In the genomic region with DNA sequence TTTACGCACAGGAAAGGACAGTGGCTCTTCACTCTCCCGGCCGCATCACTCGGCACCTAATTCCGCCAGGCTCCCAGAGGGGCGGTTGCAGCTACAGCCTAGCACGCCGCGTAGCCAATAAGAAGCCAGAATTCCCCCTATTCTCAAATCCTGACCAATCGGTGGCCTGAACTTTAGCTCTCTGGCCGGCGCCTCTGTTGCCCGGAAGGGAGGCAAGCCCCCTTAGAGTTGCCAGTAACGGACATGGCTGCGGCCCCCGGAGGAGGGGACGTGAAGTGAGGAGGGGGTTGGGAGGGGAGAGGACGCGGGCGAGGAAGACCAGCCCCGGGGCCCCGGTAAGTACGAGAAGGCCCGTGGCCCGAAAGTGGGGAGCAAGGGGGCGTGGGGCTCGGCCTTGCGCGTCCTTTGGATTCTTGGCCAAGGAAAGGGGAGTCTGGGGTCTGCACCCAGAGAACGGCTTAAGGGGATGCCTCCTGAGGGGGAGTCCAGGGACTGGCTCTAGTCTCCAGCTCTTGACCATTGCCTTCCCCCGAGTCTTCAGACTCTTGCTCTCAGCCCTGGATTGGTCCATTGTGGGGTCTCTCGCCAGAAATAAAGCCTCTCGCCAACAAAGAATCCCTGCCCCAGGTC, we compare ENCODE assay signal across 8 cellular contexts. TPM values are rescaled to one million over a fixed set of nuclear protein-coding genes. Genes with fewer than 3 reads are reported as not detected.
DNase-seq lines count a peak whose midpoint lies in the region; ATAC-seq and TF ChIP-seq lines count a peak whose summit lies in the region.

A gene (plus strand): TSS at position 219 of the 630 bp plus-strand sequence. CDS start 15,271 bp downstream, outside the sequence.

- peak; percentile 91 for ATAC-seq in GM21423 (IDR thresholded peaks at IDR 0.05; ENCODE audit: unreplicated experiment)

- TF ChIP-seq CTCF in OCI-LY1 (IDR thresholded peaks at IDR 0.05; ENCODE audit: low read length) (no peak), endothelial cell (IDR thresholded peaks at IDR 0.05; ENCODE audit: unreplicated experiment) (no peak), mesothelial cell of epicardium (IDR thresholded peaks at IDR 0.05; ENCODE audit: unreplicated experiment) (no peak)

- H3K9ac ChIP-seq in HUES64 (ENCODE audit: low read depth, low read length) (peak within 1 kb of the TSS; percentile 91), OCI-LY1 (ENCODE audit: low read length) (peak within 1 kb of the TSS; percentile 93)

- H3K27ac Mint-ChIP-seq in endothelial cell (ENCODE audit: unreplicated experiment) (peak within 1 kb of the TSS; percentile 93), mesothelial cell of epicardium (peak within 1 kb of the TSS; percentile 97)

- H3K9me3 ChIP-seq in HUES64 (ENCODE audit: insufficient read depth, low read depth, low read length) (no peaks in the 10 kb centered on the region), OCI-LY1 (ENCODE audit: low read length) (no peaks in the 10 kb centered on the region)

- H3K4me1 Mint-ChIP-seq in endothelial cell (ENCODE audit: unreplicated experiment), result peaks cover 26% of the 10 kb centered on the region
- peaks cover 35% of the 10 kb centered on the region for H3K4me1 Mint-ChIP-seq in mesothelial cell of epicardium

- no peaks in the 10 kb centered on the region for H3F3A ChIP-seq in OCI-LY1 (ENCODE audit: insufficient read depth, low read length)

- H3K36me3 Mint-ChIP-seq in endothelial cell (ENCODE audit: low read depth, unreplicated experiment), result no peaks in the 10 kb centered on the region
- H3K36me3 Mint-ChIP-seq in mesothelial cell of epicardium, result no peaks in the 10 kb centered on the region

- H3K4me2 ChIP-seq in OCI-LY1 (ENCODE audit: low read length), result peak within 1 kb of the TSS; percentile 76

- H3K27ac ChIP-seq in HUES64 (ENCODE audit: low read depth, low read length), result peak within 1 kb of the TSS; percentile 81
- H3K27ac ChIP-seq in OCI-LY1 (ENCODE audit: low read depth, low read length, poor library complexity, severe bottlenecking), result peak within 1 kb of the TSS; percentile 12

- H4K20me1 ChIP-seq in OCI-LY1 (ENCODE audit: insufficient read depth, low read length), result no peaks in the 10 kb centered on the region

- H3K9me2 ChIP-seq in OCI-LY1 (ENCODE audit: low read depth, low read length), result no peaks in the 10 kb centered on the region

- H3K9me3 Mint-ChIP-seq in endothelial cell (ENCODE audit: unreplicated experiment) (no peaks in the 10 kb centered on the region), mesothelial cell of epicardium (no peaks in the 10 kb centered on the region)

- H3K4me3 Mint-ChIP-seq in endothelial cell (ENCODE audit: unreplicated experiment), result peak within 1 kb of the TSS; percentile 93
- peak within 1 kb of the TSS; percentile 82 for H3K4me3 Mint-ChIP-seq in mesothelial cell of epicardium

- in situ Hi-C loops in Caki2 (cut with HindIII; ENCODE audit: low pct_unique_long_range_greater_than_20kb, low sequenced_read_pairs), result no loop called here

- no peaks in the 10 kb centered on the region for H3K79me2 ChIP-seq in OCI-LY1 (ENCODE audit: insufficient read depth, low read length)

- H3K27me3 Mint-ChIP-seq in endothelial cell (ENCODE audit: unreplicated experiment) (no peaks in the 10 kb centered on the region), mesothelial cell of epicardium (ENCODE audit: low read depth) (no peaks in the 10 kb centered on the region)

- H3K4me3 ChIP-seq in HUES64 (ENCODE audit: low read length) (peak within 1 kb of the TSS; percentile 76), OCI-LY1 (ENCODE audit: low read depth, low read length, poor library complexity, severe bottlenecking) (peak within 1 kb of the TSS; percentile 91)

- H3K4me1 ChIP-seq in HUES64 (ENCODE audit: insufficient read depth, low read length) (peaks cover 12% of the 10 kb centered on the region), OCI-LY1 (ENCODE audit: insufficient read depth, low read length, severe bottlenecking) (peaks cover 53% of the 10 kb centered on the region)

- under 1% methylated on average over 33 of the region's 33 CpGs for WGBS in HUES64

- DNase-seq in Caki2 (ENCODE audit: low read depth), result peak; percentile 96
- DNase-seq in activated CD8-positive, alpha-beta memory T cell treated with anti-CD3 and anti-CD28 coated beads, Interleukin-2, amount 50 U/mL, for 4 hours, result peak; percentile 87
- peak; percentile 87 for DNase-seq in endothelial cell (ENCODE audit: low spot score)
- peak; percentile 88 to 91 for DNase-seq in mesothelial cell of epicardium (ENCODE audit: low spot score in 2 of 2, unreplicated experiment in 2 of 2)
- DNase-seq in stimulated activated CD8-positive, alpha-beta memory T cell treated with anti-CD3 and anti-CD28 coated beads, Interleukin-15, amount 100 ng/mL, for 48 hours (ENCODE audit: low read depth in 2 of 2), result peak; percentile 86

- H3K27me3 ChIP-seq in HUES64 (ENCODE audit: insufficient read depth, low read length), result no peaks in the 10 kb centered on the region
- H3K27me3 ChIP-seq in OCI-LY1 (ENCODE audit: insufficient read depth, low read length), result no peaks in the 10 kb centered on the region

- H3K36me3 ChIP-seq in HUES64 (ENCODE audit: insufficient read depth, low read length) (no peaks in the 10 kb centered on the region), OCI-LY1 (ENCODE audit: insufficient read depth, low read length) (no peaks in the 10 kb centered on the region)

- peak within 1 kb of the TSS; percentile 26; the same call in 1 of the 2 replicates for H2AFZ ChIP-seq in OCI-LY1 (ENCODE audit: low read length)

RNA-seq across cellular contexts. Expression of the gene that starts here (rescaled TPM):
- 65.8 and 66.0 TPM in 2 replicates for total RNA-seq in Caki2 (2014; rRNA removed; shearing (Covaris generic); ENCODE audit: low replicate concordance)
- 35.3 TPM for polyA plus RNA-seq in HUES64 (2013, experiment 1 of 2)
- polyA plus RNA-seq in HUES64 (2013, experiment 2 of 2), result 46.3 TPM
- total RNA-seq in endothelial cell (ENCODE audit: unreplicated experiment) (111 TPM), mesothelial cell of epicardium (126 to 130 TPM (median 126 TPM) in 3 replicates)

Comparison
In these comparisons a context has a peak if more than half of its experiments do, and no peak if none do; other contexts are left out.
1. Peak in every context shown above with its lines: DNase-seq, ATAC-seq, H3K4me3 ChIP-seq and H3K27ac ChIP-seq.